In the genomic region with DNA sequence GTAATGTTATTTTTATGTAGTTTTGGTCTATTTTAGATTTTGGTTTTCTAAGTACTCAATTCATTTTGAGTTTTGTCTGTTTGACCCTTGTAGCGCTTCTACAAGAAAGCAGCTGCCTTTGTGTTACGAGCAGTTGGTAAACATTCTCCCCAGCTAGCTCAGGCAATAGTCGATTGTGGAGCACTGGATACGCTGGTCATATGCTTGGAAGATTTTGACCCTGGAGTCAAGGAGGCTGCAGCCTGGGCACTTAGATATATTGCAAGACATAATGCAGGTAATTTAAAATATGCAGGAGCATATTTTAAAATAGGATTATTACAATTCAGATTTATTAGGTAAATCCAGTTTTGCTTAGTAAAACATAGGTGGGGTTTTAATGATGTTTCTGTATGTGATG, we compare ENCODE assay signal across 1 cellular context.
TF ChIP-seq lines count a peak whose summit lies in the region.

No MANE protein-coding gene starts in this region.

TF ChIP-seq in K562, 482 proteins besides CTCF, POLR2A, EP300 and RAD21:
- TF ChIP-seq, protein P1, sequence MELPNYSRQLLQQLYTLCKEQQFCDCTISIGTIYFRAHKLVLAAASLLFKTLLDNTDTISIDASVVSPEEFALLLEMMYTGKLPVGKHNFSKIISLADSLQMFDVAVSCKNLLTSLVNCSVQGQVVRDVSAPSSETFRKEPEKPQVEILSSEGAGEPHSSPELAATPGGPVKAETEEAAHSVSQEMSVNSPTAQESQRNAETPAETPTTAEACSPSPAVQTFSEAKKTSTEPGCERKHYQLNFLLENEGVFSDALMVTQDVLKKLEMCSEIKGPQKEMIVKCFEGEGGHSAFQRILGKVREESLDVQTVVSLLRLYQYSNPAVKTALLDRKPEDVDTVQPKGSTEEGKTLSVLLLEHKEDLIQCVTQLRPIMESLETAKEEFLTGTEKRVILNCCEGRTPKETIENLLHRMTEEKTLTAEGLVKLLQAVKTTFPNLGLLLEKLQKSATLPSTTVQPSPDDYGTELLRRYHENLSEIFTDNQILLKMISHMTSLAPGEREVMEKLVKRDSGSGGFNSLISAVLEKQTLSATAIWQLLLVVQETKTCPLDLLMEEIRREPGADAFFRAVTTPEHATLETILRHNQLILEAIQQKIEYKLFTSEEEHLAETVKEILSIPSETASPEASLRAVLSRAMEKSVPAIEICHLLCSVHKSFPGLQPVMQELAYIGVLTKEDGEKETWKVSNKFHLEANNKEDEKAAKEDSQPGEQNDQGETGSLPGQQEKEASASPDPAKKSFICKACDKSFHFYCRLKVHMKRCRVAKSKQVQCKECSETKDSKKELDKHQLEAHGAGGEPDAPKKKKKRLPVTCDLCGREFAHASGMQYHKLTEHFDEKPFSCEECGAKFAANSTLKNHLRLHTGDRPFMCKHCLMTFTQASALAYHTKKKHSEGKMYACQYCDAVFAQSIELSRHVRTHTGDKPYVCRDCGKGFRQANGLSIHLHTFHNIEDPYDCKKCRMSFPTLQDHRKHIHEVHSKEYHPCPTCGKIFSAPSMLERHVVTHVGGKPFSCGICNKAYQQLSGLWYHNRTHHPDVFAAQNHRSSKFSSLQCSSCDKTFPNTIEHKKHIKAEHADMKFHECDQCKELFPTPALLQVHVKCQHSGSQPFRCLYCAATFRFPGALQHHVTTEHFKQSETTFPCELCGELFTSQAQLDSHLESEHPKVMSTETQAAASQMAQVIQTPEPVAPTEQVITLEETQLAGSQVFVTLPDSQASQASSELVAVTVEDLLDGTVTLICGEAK (IDR thresholded peaks at IDR 0.05): peak; percentile 64
- TF ChIP-seq, protein P1 (CRISPR knock-in tag; IDR thresholded peaks at IDR 0.05): no peak
- TF ChIP-seq SAP30 (IDR thresholded peaks at IDR 0.05; ENCODE audit: borderline replicate concordance, insufficient read depth, low read depth, low read length, poor library complexity, severe bottlenecking): no peak
- TF ChIP-seq, protein P2, sequence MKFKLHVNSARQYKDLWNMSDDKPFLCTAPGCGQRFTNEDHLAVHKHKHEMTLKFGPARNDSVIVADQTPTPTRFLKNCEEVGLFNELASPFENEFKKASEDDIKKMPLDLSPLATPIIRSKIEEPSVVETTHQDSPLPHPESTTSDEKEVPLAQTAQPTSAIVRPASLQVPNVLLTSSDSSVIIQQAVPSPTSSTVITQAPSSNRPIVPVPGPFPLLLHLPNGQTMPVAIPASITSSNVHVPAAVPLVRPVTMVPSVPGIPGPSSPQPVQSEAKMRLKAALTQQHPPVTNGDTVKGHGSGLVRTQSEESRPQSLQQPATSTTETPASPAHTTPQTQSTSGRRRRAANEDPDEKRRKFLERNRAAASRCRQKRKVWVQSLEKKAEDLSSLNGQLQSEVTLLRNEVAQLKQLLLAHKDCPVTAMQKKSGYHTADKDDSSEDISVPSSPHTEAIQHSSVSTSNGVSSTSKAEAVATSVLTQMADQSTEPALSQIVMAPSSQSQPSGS (CRISPR knock-in tag; IDR thresholded peaks at IDR 0.05): no peak
- TF ChIP-seq LCOR (CRISPR knock-in tag; IDR thresholded peaks at IDR 0.05): no peak
- TF ChIP-seq NFXL1 (CRISPR knock-in tag; IDR thresholded peaks at IDR 0.05): no peak
- TF ChIP-seq, protein P3, sequence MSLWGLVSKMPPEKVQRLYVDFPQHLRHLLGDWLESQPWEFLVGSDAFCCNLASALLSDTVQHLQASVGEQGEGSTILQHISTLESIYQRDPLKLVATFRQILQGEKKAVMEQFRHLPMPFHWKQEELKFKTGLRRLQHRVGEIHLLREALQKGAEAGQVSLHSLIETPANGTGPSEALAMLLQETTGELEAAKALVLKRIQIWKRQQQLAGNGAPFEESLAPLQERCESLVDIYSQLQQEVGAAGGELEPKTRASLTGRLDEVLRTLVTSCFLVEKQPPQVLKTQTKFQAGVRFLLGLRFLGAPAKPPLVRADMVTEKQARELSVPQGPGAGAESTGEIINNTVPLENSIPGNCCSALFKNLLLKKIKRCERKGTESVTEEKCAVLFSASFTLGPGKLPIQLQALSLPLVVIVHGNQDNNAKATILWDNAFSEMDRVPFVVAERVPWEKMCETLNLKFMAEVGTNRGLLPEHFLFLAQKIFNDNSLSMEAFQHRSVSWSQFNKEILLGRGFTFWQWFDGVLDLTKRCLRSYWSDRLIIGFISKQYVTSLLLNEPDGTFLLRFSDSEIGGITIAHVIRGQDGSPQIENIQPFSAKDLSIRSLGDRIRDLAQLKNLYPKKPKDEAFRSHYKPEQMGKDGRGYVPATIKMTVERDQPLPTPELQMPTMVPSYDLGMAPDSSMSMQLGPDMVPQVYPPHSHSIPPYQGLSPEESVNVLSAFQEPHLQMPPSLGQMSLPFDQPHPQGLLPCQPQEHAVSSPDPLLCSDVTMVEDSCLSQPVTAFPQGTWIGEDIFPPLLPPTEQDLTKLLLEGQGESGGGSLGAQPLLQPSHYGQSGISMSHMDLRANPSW (CRISPR knock-in tag; IDR thresholded peaks at IDR 0.05): no peak
